Comparison of ENCODE assay signal across 1 cellular context in genomic region chr14:73392329-73393257, GRCh38.
A peak's percentile ranks its signal among the peaks of the same experiment; 100 is the strongest.
TF ChIP-seq lines count a peak whose summit lies in the region.

No MANE protein-coding gene starts in this region.

TF ChIP-seq in GM12878, 131 proteins besides CTCF, POLR2A, EP300 and RAD21 (continued from another document):
- TF ChIP-seq ZBTB4 (CRISPR knock-in tag; IDR thresholded peaks at IDR 0.05) (no peak), ZNF207 (IDR thresholded peaks at IDR 0.05; ENCODE audit: borderline replicate concordance) (no peak), SMAD1 (IDR thresholded peaks at IDR 0.05; ENCODE audit: low read depth, partially characterized antibody) (no peak), MXI1 (IDR thresholded peaks at IDR 0.05; ENCODE audit: low read depth, low read length) (no peak), POU2F2 (IDR thresholded peaks at IDR 0.05; ENCODE audit: borderline replicate concordance, low read depth, low read length) (no peak), ELK1 (IDR thresholded peaks at IDR 0.05; ENCODE audit: low read depth, low read length) (no peak), CBX5 (IDR thresholded peaks at IDR 0.05; ENCODE audit: low read depth) (no peak), MYC (IDR thresholded peaks at IDR 0.05; ENCODE audit: insufficient read depth, insufficient read length, insufficient replicate concordance, low read length, severe bottlenecking) (no peak), SUZ12 (IDR thresholded peaks at IDR 0.05; ENCODE audit: unreplicated experiment) (no peak), NFIC (IDR thresholded peaks at IDR 0.05; ENCODE audit: low read depth, low read length) (peak; percentile 70), NFXL1 (IDR thresholded peaks at IDR 0.05; ENCODE audit: borderline replicate concordance) (no peak), ASH2L (IDR thresholded peaks at IDR 0.05; ENCODE audit: borderline replicate concordance, low read depth) (no peak), E2F4 (IDR thresholded peaks at IDR 0.05; ENCODE audit: low read depth, low read length) (no peak), ZBTB11 (CRISPR knock-in tag; IDR thresholded peaks at IDR 0.05) (no peak), BCL3 (IDR thresholded peaks at IDR 0.05; ENCODE audit: borderline replicate concordance, insufficient read depth, low read depth, low read length, poor library complexity, severe bottlenecking) (no peak), HDAC6 (IDR thresholded peaks at IDR 0.05; ENCODE audit: unreplicated experiment) (no peak)
